20 cellular contexts compared by ENCODE assay signal in the genomic region with DNA sequence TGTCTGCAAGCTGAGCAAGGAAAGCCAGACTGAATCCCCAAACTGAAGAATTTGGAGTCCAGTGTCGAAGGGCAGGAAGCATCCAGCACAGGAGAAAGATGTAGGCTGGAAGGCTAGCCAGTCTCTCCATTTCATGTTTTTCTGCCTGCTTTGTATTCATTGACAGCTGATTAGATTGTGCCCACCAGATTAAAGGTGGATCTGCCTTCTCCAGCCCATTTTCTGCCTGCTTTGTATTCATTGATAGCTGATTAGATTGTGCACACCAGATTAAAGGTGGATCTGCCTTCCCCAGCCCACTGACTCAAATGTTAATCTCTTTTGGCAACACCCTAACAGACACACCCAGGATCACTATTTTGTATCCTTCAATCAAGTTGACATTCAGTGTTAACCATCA.
"Had no signal": no experiment of that assay in that cellular context is flagged by ENCODE, and none has a peak within 500 bp of the region (broad histone marks: within the 10 kb centered on the region; RNA-seq: fewer than 3 reads in every experiment).

No MANE protein-coding gene starts in this region.

- DNase-seq: activated CD4-positive, alpha-beta T cell treated with anti-CD3 and anti-CD28 coated beads, Interleukin-2, amount 50 U/mL, for 4 hours; activated gamma-delta T cell; activated T-cell treated with anti-CD3 and anti-CD28 coated beads, Interleukin-2, amount 50 U/mL, for 48 hours; heart left ventricle; left ventricle myocardium inferior; mucosa of descending colon; naive thymus-derived CD4-positive, alpha-beta T cell; spleen; stimulated activated CD4-positive, alpha-beta T cell treated with anti-CD3 and anti-CD28 coated beads, Interleukin-4, amount 100 ng/mL, for 4 hours; stimulated activated naive CD4-positive, alpha-beta T cell; substantia nigra; tibial artery; WERI-Rb-1 had no signal

- H3K4me3 Mint-ChIP-seq: naive thymus-derived CD4-positive, alpha-beta T cell; T-helper 1 cell treated with Interleukin-12 subunit alpha and Interleukin-12 subunit beta and Interleukin-4 antibody, amounts not matched to agents 30 μg/mL and 1 μg/mL, for 36 hours had no signal

- H3K4me1 ChIP-seq: ascending aorta, breast epithelium, gastroesophageal sphincter, heart left ventricle, left ventricle myocardium inferior, parathyroid adenoma, SJSA1, spleen, tibial artery had no signal

- H3K27ac Mint-ChIP-seq: T-helper 1 cell treated with Interleukin-12 subunit alpha and Interleukin-12 subunit beta and Interleukin-4 antibody, amounts not matched to agents 30 μg/mL and 1 μg/mL, for 36 hours had no signal

- H3K4me3 ChIP-seq: ascending aorta, breast epithelium, coronary artery, gastroesophageal sphincter, heart left ventricle, left ventricle myocardium inferior, mucosa of descending colon, SJSA1, spleen, tibial artery had no signal

- H3K27ac ChIP-seq: ascending aorta, breast epithelium, coronary artery, gastroesophageal sphincter, heart left ventricle, left ventricle myocardium inferior, parathyroid adenoma, SJSA1, spleen, tibial artery, WERI-Rb-1 had no signal

- H3K27me3 ChIP-seq: ascending aorta, breast epithelium, gastroesophageal sphincter, heart left ventricle, SJSA1, spleen, tibial artery had no signal

- H3K9ac ChIP-seq: parathyroid adenoma had no signal

- ATAC-seq: gastroesophageal sphincter; heart left ventricle; mucosa of descending colon; naive thymus-derived CD4-positive, alpha-beta T cell had no signal

- H3K9me3 Mint-ChIP-seq: T-helper 1 cell treated with Interleukin-12 subunit alpha and Interleukin-12 subunit beta and Interleukin-4 antibody, amounts not matched to agents 30 μg/mL and 1 μg/mL, for 36 hours had no signal

- H3K27me3 Mint-ChIP-seq: naive thymus-derived CD4-positive, alpha-beta T cell had no signal
